Comparison of ENCODE assay signal across 1 cellular context in genomic region chr7:33757050-33757449, GRCh38.
TF ChIP-seq lines count a peak whose summit lies in the region.

No MANE protein-coding gene starts in this region.

TF ChIP-seq in SK-N-SH treated with all-trans-retinoic acid at 6 μM for 48 hours, 23 proteins besides CTCF, POLR2A, EP300 and RAD21 (continued from another document):
- TF ChIP-seq, protein P1, sequence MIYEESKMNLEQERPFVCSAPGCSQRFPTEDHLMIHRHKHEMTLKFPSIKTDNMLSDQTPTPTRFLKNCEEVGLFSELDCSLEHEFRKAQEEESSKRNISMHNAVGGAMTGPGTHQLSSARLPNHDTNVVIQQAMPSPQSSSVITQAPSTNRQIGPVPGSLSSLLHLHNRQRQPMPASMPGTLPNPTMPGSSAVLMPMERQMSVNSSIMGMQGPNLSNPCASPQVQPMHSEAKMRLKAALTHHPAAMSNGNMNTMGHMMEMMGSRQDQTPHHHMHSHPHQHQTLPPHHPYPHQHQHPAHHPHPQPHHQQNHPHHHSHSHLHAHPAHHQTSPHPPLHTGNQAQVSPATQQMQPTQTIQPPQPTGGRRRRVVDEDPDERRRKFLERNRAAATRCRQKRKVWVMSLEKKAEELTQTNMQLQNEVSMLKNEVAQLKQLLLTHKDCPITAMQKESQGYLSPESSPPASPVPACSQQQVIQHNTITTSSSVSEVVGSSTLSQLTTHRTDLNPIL (CRISPR knock-in tag; IDR thresholded peaks at IDR 0.05; ENCODE audit: low read depth) = no peak
- TF ChIP-seq OSR1 (CRISPR knock-in tag; IDR thresholded peaks at IDR 0.05) = no peak
